In genomic region chr3:172580680-172581079, GRCh38 we compare ENCODE assay signal across 10 cellular contexts. TPM values are rescaled to one million over a fixed set of nuclear protein-coding genes. Genes with fewer than 3 reads are reported as not detected.
DNase-seq lines count a peak whose midpoint lies in the region; ATAC-seq lines count a peak whose summit lies in the region.
"Had no signal": no experiment of that assay in that cellular context is flagged by ENCODE, and none has a peak within 500 bp of the region (broad histone marks: within the 10 kb centered on the region; RNA-seq: fewer than 3 reads in every experiment).

No MANE protein-coding gene starts in this region.

- ATAC-seq in GM18511 (IDR thresholded peaks at IDR 0.05; ENCODE audit: unreplicated experiment) (peak; percentile 79), GM21529 (IDR thresholded peaks at IDR 0.05; ENCODE audit: unreplicated experiment) (peak; percentile 83), HG03571 (IDR thresholded peaks at IDR 0.05; ENCODE audit: unreplicated experiment) (peak; percentile 85)

- peak overlapping the region; percentile 66 to 92 (median 91) for H3K27ac Mint-ChIP-seq in immature natural killer cell

- H3K36me3 Mint-ChIP-seq in immature natural killer cell = peaks cover 0 to 16% (median 0%) of the 10 kb centered on the region in 3 donors

- peaks cover 73 to 74% of the 10 kb centered on the region in 2 donors for H3K4me1 Mint-ChIP-seq in immature natural killer cell

- peak overlapping the region; percentile 42 to 82 (median 78) for H3K4me3 Mint-ChIP-seq in immature natural killer cell

- DNase-seq in immature natural killer cell (no peak), activated gamma-delta T cell (lab: John Stamatoyannopoulos, UW) (no peak), germinal center (ENCODE audit: low spot score) (no peak), inferior parietal cortex (ENCODE audit: extremely low spot score) (no peak), hepatic stellate cell (ENCODE audit: low spot score) (no peak)
- DNase-seq: caudate nucleus, mesendoderm had no signal

- H3K9me3 Mint-ChIP-seq in immature natural killer cell = no peaks in the 10 kb centered on the region

- no peaks in the 10 kb centered on the region for H3K27me3 Mint-ChIP-seq in immature natural killer cell (ENCODE audit: low read depth in 3 of 3)

RNA-seq across cellular contexts. Expression of gene TNFSF10, which starts 57.5 kb away (rescaled TPM):
- 10 to 100 TPM; 30.8 to 49.7 (median 44.6) TPM for polyA plus RNA-seq in immature natural killer cell
